In the genomic region with DNA sequence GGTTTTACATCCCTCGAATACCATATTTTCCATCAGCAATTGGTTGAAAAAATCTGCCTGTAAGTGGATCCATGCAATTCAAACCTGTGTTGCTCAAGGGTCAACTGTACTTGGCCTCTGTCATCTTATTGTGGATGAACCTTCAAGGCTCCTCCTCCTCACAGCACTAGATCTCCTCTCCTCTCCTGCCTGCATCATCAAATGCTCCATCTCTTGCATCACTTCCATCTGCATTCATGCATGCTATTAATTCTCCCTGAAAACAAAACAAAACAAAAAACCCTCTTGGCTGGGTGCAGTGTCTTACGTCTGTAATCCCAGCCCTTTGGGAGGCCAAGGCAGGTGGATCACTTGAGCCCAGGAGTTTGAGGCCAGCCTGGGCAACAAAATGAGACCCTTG, we compare ENCODE assay signal across 2 cellular contexts.
TF ChIP-seq lines count a peak whose summit lies in the region.

No MANE protein-coding gene starts in this region.

TF ChIP-seq in HepG2, 621 proteins besides CTCF, POLR2A, EP300 and RAD21:
- TF ChIP-seq POGZ (CRISPR knock-in tag; IDR thresholded peaks at IDR 0.05) = no peak
- TF ChIP-seq ZNF703 (CRISPR knock-in tag; IDR thresholded peaks at IDR 0.05; ENCODE audit: borderline replicate concordance) = no peak
- TF ChIP-seq, protein P1, sequence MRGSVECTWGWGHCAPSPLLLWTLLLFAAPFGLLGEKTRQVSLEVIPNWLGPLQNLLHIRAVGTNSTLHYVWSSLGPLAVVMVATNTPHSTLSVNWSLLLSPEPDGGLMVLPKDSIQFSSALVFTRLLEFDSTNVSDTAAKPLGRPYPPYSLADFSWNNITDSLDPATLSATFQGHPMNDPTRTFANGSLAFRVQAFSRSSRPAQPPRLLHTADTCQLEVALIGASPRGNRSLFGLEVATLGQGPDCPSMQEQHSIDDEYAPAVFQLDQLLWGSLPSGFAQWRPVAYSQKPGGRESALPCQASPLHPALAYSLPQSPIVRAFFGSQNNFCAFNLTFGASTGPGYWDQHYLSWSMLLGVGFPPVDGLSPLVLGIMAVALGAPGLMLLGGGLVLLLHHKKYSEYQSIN (CRISPR knock-in tag; IDR thresholded peaks at IDR 0.05; ENCODE audit: borderline replicate concordance) = no peak

TF ChIP-seq in SK-N-SH treated with all-trans-retinoic acid at 6 μM for 48 hours, 23 proteins besides CTCF, POLR2A, EP300 and RAD21:
- TF ChIP-seq OSR1 (CRISPR knock-in tag; IDR thresholded peaks at IDR 0.05) (no peak), ESRRG (CRISPR knock-in tag; IDR thresholded peaks at IDR 0.05) (no peak), SNAI2 (CRISPR knock-in tag; IDR thresholded peaks at IDR 0.05) (no peak), ZNF8 (CRISPR knock-in tag; IDR thresholded peaks at IDR 0.05) (no peak), ZC3H10 (CRISPR knock-in tag; IDR thresholded peaks at IDR 0.05) (no peak), RARB (CRISPR knock-in tag; IDR thresholded peaks at IDR 0.05) (no peak), GLIS3 (CRISPR knock-in tag; IDR thresholded peaks at IDR 0.05) (no peak), TOX (CRISPR knock-in tag; IDR thresholded peaks at IDR 0.05; ENCODE audit: borderline replicate concordance) (no peak), ARNTL (CRISPR knock-in tag; IDR thresholded peaks at IDR 0.05; ENCODE audit: borderline replicate concordance, low read depth) (no peak), ISL1 (CRISPR knock-in tag; IDR thresholded peaks at IDR 0.05) (no peak; the same call in 1 of the 2 replicates), PPARA (CRISPR knock-in tag; IDR thresholded peaks at IDR 0.05; ENCODE audit: borderline replicate concordance) (no peak), ZNF70 (CRISPR knock-in tag; IDR thresholded peaks at IDR 0.05) (no peak)
- TF ChIP-seq, protein P2, sequence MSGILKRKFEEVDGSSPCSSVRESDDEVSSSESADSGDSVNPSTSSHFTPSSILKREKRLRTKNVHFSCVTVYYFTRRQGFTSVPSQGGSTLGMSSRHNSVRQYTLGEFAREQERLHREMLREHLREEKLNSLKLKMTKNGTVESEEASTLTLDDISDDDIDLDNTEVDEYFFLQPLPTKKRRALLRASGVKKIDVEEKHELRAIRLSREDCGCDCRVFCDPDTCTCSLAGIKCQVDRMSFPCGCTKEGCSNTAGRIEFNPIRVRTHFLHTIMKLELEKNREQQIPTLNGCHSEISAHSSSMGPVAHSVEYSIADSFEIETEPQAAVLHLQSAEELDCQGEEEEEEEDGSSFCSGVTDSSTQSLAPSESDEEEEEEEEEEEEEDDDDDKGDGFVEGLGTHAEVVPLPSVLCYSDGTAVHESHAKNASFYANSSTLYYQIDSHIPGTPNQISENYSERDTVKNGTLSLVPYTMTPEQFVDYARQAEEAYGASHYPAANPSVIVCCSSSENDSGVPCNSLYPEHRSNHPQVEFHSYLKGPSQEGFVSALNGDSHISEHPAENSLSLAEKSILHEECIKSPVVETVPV (CRISPR knock-in tag; IDR thresholded peaks at IDR 0.05) = no peak
- TF ChIP-seq, protein P3, sequence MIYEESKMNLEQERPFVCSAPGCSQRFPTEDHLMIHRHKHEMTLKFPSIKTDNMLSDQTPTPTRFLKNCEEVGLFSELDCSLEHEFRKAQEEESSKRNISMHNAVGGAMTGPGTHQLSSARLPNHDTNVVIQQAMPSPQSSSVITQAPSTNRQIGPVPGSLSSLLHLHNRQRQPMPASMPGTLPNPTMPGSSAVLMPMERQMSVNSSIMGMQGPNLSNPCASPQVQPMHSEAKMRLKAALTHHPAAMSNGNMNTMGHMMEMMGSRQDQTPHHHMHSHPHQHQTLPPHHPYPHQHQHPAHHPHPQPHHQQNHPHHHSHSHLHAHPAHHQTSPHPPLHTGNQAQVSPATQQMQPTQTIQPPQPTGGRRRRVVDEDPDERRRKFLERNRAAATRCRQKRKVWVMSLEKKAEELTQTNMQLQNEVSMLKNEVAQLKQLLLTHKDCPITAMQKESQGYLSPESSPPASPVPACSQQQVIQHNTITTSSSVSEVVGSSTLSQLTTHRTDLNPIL (CRISPR knock-in tag; IDR thresholded peaks at IDR 0.05; ENCODE audit: low read depth) = no peak
- TF ChIP-seq, protein P4, sequence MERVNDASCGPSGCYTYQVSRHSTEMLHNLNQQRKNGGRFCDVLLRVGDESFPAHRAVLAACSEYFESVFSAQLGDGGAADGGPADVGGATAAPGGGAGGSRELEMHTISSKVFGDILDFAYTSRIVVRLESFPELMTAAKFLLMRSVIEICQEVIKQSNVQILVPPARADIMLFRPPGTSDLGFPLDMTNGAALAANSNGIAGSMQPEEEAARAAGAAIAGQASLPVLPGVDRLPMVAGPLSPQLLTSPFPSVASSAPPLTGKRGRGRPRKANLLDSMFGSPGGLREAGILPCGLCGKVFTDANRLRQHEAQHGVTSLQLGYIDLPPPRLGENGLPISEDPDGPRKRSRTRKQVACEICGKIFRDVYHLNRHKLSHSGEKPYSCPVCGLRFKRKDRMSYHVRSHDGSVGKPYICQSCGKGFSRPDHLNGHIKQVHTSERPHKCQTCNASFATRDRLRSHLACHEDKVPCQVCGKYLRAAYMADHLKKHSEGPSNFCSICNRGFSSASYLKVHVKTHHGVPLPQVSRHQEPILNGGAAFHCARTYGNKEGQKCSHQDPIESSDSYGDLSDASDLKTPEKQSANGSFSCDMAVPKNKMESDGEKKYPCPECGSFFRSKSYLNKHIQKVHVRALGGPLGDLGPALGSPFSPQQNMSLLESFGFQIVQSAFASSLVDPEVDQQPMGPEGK (CRISPR knock-in tag; IDR thresholded peaks at IDR 0.05; ENCODE audit: borderline replicate concordance) = no peak
- TF ChIP-seq, protein P5, sequence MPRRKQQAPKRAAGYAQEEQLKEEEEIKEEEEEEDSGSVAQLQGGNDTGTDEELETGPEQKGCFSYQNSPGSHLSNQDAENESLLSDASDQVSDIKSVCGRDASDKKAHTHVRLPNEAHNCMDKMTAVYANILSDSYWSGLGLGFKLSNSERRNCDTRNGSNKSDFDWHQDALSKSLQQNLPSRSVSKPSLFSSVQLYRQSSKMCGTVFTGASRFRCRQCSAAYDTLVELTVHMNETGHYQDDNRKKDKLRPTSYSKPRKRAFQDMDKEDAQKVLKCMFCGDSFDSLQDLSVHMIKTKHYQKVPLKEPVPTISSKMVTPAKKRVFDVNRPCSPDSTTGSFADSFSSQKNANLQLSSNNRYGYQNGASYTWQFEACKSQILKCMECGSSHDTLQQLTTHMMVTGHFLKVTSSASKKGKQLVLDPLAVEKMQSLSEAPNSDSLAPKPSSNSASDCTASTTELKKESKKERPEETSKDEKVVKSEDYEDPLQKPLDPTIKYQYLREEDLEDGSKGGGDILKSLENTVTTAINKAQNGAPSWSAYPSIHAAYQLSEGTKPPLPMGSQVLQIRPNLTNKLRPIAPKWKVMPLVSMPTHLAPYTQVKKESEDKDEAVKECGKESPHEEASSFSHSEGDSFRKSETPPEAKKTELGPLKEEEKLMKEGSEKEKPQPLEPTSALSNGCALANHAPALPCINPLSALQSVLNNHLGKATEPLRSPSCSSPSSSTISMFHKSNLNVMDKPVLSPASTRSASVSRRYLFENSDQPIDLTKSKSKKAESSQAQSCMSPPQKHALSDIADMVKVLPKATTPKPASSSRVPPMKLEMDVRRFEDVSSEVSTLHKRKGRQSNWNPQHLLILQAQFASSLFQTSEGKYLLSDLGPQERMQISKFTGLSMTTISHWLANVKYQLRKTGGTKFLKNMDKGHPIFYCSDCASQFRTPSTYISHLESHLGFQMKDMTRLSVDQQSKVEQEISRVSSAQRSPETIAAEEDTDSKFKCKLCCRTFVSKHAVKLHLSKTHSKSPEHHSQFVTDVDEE (CRISPR knock-in tag; IDR thresholded peaks at IDR 0.05) = no peak
- TF ChIP-seq, protein P6, sequence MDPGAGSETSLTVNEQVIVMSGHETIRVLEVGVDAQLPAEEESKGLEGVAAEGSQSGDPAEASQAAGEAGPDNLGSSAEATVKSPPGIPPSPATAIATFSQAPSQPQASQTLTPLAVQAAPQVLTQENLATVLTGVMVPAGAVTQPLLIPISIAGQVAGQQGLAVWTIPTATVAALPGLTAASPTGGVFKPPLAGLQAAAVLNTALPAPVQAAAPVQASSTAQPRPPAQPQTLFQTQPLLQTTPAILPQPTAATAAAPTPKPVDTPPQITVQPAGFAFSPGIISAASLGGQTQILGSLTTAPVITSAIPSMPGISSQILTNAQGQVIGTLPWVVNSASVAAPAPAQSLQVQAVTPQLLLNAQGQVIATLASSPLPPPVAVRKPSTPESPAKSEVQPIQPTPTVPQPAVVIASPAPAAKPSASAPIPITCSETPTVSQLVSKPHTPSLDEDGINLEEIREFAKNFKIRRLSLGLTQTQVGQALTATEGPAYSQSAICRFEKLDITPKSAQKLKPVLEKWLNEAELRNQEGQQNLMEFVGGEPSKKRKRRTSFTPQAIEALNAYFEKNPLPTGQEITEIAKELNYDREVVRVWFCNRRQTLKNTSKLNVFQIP (CRISPR knock-in tag; IDR thresholded peaks at IDR 0.05; ENCODE audit: borderline replicate concordance, low read depth) = no peak
